In genomic region chr15:66389098-66389858, GRCh38 we compare ENCODE assay signal across 11 cellular contexts. TPM values are rescaled to one million over a fixed set of nuclear protein-coding genes. Genes with fewer than 3 reads are reported as not detected.
DNase-seq lines count a peak whose midpoint lies in the region; ATAC-seq, FAIRE-seq and TF ChIP-seq lines count a peak whose summit lies in the region.
"Had no signal": no experiment of that assay in that cellular context is flagged by ENCODE, and none has a peak within 500 bp of the region (broad histone marks: within the 10 kb centered on the region; RNA-seq: fewer than 3 reads in every experiment).

No MANE protein-coding gene starts in this region.

- H3K36me3 Mint-ChIP-seq in activated CD4-positive, alpha-beta T cell treated with anti-CD3 and anti-CD28 coated beads, Interleukin-2, amount 10 ng/mL, durations not matched to agents 7 days and 5 days (ENCODE audit: low read depth): peaks cover 40% of the 10 kb centered on the region
- no peaks in the 10 kb centered on the region for H3K36me3 Mint-ChIP-seq in chondrocyte (ENCODE audit: low read depth)
- H3K36me3 Mint-ChIP-seq in stimulated activated effector memory CD8-positive, alpha-beta T cell treated with anti-CD3 and anti-CD28 coated beads, Interleukin-12 subunit alpha, Interleukin-12 subunit beta, amount 100 ng/mL, for 72 hours: peaks cover 82% of the 10 kb centered on the region

- peak overlapping the region; percentile 92 for H3K4me3 Mint-ChIP-seq in activated CD4-positive, alpha-beta T cell treated with anti-CD3 and anti-CD28 coated beads, Interleukin-2, amount 10 ng/mL, durations not matched to agents 7 days and 5 days
- peak overlapping the region; percentile 81 for H3K4me3 Mint-ChIP-seq in chondrocyte (ENCODE audit: unreplicated experiment)
- H3K4me3 Mint-ChIP-seq in stimulated activated effector memory CD8-positive, alpha-beta T cell treated with anti-CD3 and anti-CD28 coated beads, Interleukin-12 subunit alpha, Interleukin-12 subunit beta, amount 100 ng/mL, for 72 hours: peak overlapping the region; percentile 98

- no peak for ATAC-seq in stimulated activated effector memory CD8-positive, alpha-beta T cell treated with anti-CD3 and anti-CD28 coated beads, Interleukin-12 subunit alpha, Interleukin-12 subunit beta, amount 100 ng/mL, for 72 hours
- ATAC-seq in heart right ventricle: no peak
- ATAC-seq: A549 had no signal

- H3K27ac ChIP-seq in heart right ventricle: peak overlapping the region in 1 of 10 donors; percentile 2
- H3K27ac ChIP-seq: A549 had no signal

- intact Hi-C loops in heart right ventricle (cut with DNase I): loop anchor here in 2 of 10 donors (5.0 kb wide), 1 partner anchor 108 kb away; the partner anchor contains the start of gene SNAPC5 (in 2 of the 2)

- no peaks in the 10 kb centered on the region for H3K9me3 Mint-ChIP-seq in activated CD4-positive, alpha-beta T cell treated with anti-CD3 and anti-CD28 coated beads, Interleukin-2, amount 10 ng/mL, durations not matched to agents 7 days and 5 days
- no peaks in the 10 kb centered on the region for H3K9me3 Mint-ChIP-seq in chondrocyte (ENCODE audit: low read depth)
- no peaks in the 10 kb centered on the region for H3K9me3 Mint-ChIP-seq in stimulated activated effector memory CD8-positive, alpha-beta T cell treated with anti-CD3 and anti-CD28 coated beads, Interleukin-12 subunit alpha, Interleukin-12 subunit beta, amount 100 ng/mL, for 72 hours

- DNase-seq in activated CD4-positive, alpha-beta T cell treated with anti-CD3 and anti-CD28 coated beads, Interleukin-2, amount 10 ng/mL, durations not matched to agents 7 days and 5 days: peak; percentile 62
- DNase-seq in activated CD4-positive, alpha-beta T cell treated with anti-CD3 and anti-CD28 coated beads, Interleukin-2, amount 50 U/mL, for 48 hours: no peak
- no peak for DNase-seq in RCC 7860 (ENCODE audit: low spot score)
- no peak for DNase-seq in chondrocyte (ENCODE audit: low spot score)
- no peak for DNase-seq in stimulated activated effector memory CD8-positive, alpha-beta T cell treated with anti-CD3 and anti-CD28 coated beads, Interleukin-12 subunit alpha, Interleukin-12 subunit beta, amount 100 ng/mL, for 72 hours (ENCODE audit: low spot score in 2 of 2)
- DNase-seq in DMS 273 (lab: John Stamatoyannopoulos, UW; ENCODE audit: unreplicated experiment): no peak
- no peak for DNase-seq in GM19238 (ENCODE audit: insufficient read length, low spot score)
- DNase-seq in heart right ventricle: no peak
- DNase-seq: NCI-H1105, small intestine had no signal

- no peaks in the 10 kb centered on the region for H3K27me3 Mint-ChIP-seq in activated CD4-positive, alpha-beta T cell treated with anti-CD3 and anti-CD28 coated beads, Interleukin-2, amount 10 ng/mL, durations not matched to agents 7 days and 5 days
- H3K27me3 Mint-ChIP-seq in chondrocyte (ENCODE audit: low read depth): no peaks in the 10 kb centered on the region

- WGBS in heart right ventricle, 2 donors: 93 to 95% methylated on average over 14 of the region's 14 CpGs

- peaks cover 68% of the 10 kb centered on the region for H3K4me1 Mint-ChIP-seq in activated CD4-positive, alpha-beta T cell treated with anti-CD3 and anti-CD28 coated beads, Interleukin-2, amount 10 ng/mL, durations not matched to agents 7 days and 5 days
- peaks cover 50% of the 10 kb centered on the region for H3K4me1 Mint-ChIP-seq in chondrocyte (ENCODE audit: low read depth)
- H3K4me1 Mint-ChIP-seq in stimulated activated effector memory CD8-positive, alpha-beta T cell treated with anti-CD3 and anti-CD28 coated beads, Interleukin-12 subunit alpha, Interleukin-12 subunit beta, amount 100 ng/mL, for 72 hours: peaks cover 73% of the 10 kb centered on the region

- H3K36me3 ChIP-seq in heart right ventricle: peaks cover 0 to 13% (median 0%) of the 10 kb centered on the region in 9 donors

- CTCF ChIA-PET in activated CD4-positive, alpha-beta T cell treated with anti-CD3 and anti-CD28 coated beads, Interleukin-2, amount 10 ng/mL, durations not matched to agents 7 days and 5 days (lab: Charles Lee): interaction anchor here (0.6 to 5.9 kb wide), 4 partner anchors 11 to 109 kb away, joined by 4 to 35 read pairs (median 8); partner anchors contain the start of gene SNAPC5

- POLR2A ChIA-PET in activated CD4-positive, alpha-beta T cell treated with anti-CD3 and anti-CD28 coated beads, Interleukin-2, amount 10 ng/mL, durations not matched to agents 7 days and 5 days (lab: Charles Lee): no interaction called here

- H3K9me3 ChIP-seq in heart right ventricle: no peaks in the 10 kb centered on the region
- H3K9me3 ChIP-seq: A549 had no signal

- no peak for TF ChIP-seq CTCF in chondrocyte (IDR thresholded peaks at IDR 0.05)
- no peak for TF ChIP-seq CTCF in heart right ventricle (IDR thresholded peaks at IDR 0.05)

- H3K27ac Mint-ChIP-seq in activated CD4-positive, alpha-beta T cell treated with anti-CD3 and anti-CD28 coated beads, Interleukin-2, amount 10 ng/mL, durations not matched to agents 7 days and 5 days: peak overlapping the region; percentile 70
- H3K27ac Mint-ChIP-seq in chondrocyte (ENCODE audit: unreplicated experiment): no peak overlapping the region
- peak overlapping the region; percentile 76 for H3K27ac Mint-ChIP-seq in stimulated activated effector memory CD8-positive, alpha-beta T cell treated with anti-CD3 and anti-CD28 coated beads, Interleukin-12 subunit alpha, Interleukin-12 subunit beta, amount 100 ng/mL, for 72 hours

- FAIRE-seq in RCC 7860 (lab: Jason Lieb, UNC): peak; percentile 45
- FAIRE-seq: A549, small intestine had no signal

- peak overlapping the region in 1 of 10 donors; percentile 93 for H3K4me3 ChIP-seq in heart right ventricle
- H3K4me3 ChIP-seq: A549 had no signal

- peaks cover 4 to 81% (median 46%) of the 10 kb centered on the region in 9 donors for H3K4me1 ChIP-seq in heart right ventricle

- no peaks in the 10 kb centered on the region for H3K27me3 ChIP-seq in heart right ventricle

RNA-seq across cellular contexts. Expression of gene MAP2K1, which starts 2.6 kb away (rescaled TPM):
- 10 to 100 TPM; 72.1 to 83.0 TPM for total RNA-seq in activated CD4-positive, alpha-beta T cell treated with anti-CD3 and anti-CD28 coated beads, Interleukin-2, amount 10 ng/mL, durations not matched to agents 7 days and 5 days
- total RNA-seq in chondrocyte (44.7 to 49.7 TPM (median 45.1 TPM) in 3 replicates), heart right ventricle (10 to 100 TPM; 30.9 to 61.3 (median 44.7) TPM)
- 100 to 1,000 TPM in 1 of 2 donors, 1 to 10 TPM in 1; 7.5 to 106 TPM for polyA plus RNA-seq in heart right ventricle

RNA-seq across cellular contexts. Expression of gene TIPIN, which starts 32.8 kb away (rescaled TPM):
- total RNA-seq in activated CD4-positive, alpha-beta T cell treated with anti-CD3 and anti-CD28 coated beads, Interleukin-2, amount 10 ng/mL, durations not matched to agents 7 days and 5 days: 10 to 100 TPM; 25.0 to 28.0 TPM
- total RNA-seq in chondrocyte: 6.3 to 11.9 TPM (median 8.2 TPM) in 3 replicates
- 1 to 10 TPM; 2.4 to 5.4 (median 3.4) TPM for total RNA-seq in heart right ventricle
- polyA plus RNA-seq in heart right ventricle: 1 to 10 TPM; 2.9 to 4.5 TPM
